Comparison of ENCODE assay signal across 9 cellular contexts in genomic region chr1:171801395-171801990, GRCh38. TPM values are rescaled to one million over a fixed set of nuclear protein-coding genes. Genes with fewer than 3 reads are reported as not detected.
DNase-seq lines count a peak whose midpoint lies in the region; ATAC-seq, FAIRE-seq and TF ChIP-seq lines count a peak whose summit lies in the region.
"Had no signal": no experiment of that assay in that cellular context is flagged by ENCODE, and none has a peak within 500 bp of the region (broad histone marks: within the 10 kb centered on the region; RNA-seq: fewer than 3 reads in every experiment).

No MANE protein-coding gene starts in this region.

- no peak for ATAC-seq in HG03045 (IDR thresholded peaks at IDR 0.05; ENCODE audit: unreplicated experiment)

- DNase-seq in DMS153 treated with DMSO at 0.1 percent for 48 hours (lab: John Stamatoyannopoulos, UW; ENCODE audit: unreplicated experiment) (peak; percentile 53), HTR-8/SVneo (ENCODE audit: insufficient read length, low spot score) (peak; percentile 59), H1 (ENCODE audit: low read depth in 1 of 2, low spot score in 2 of 2) (no peak), mesendoderm (peak; percentile 80), NOMO-1 treated with dmso at 0.1 percent for 144 hours (lab: John Stamatoyannopoulos, UW; ENCODE audit: unreplicated experiment) (no peak), mesenteric fat pad (ENCODE audit: low spot score) (no peak)

- no peak overlapping the region for H2BK120ac ChIP-seq in H1 (replicated peaks; ENCODE audit: low read depth, low read length)
- H2BK120ac ChIP-seq in mesendoderm (ENCODE audit: low read depth, low read length) = no peak overlapping the region

- H3K23me2 ChIP-seq in H1 (ENCODE audit: low read depth, low read length) = no peaks in the 10 kb centered on the region

- no peaks in the 10 kb centered on the region for H3K79me2 ChIP-seq in OCI-LY3 (ENCODE audit: low read length)
- no peaks in the 10 kb centered on the region for H3K79me2 ChIP-seq in H1 (ENCODE audit: control insufficient read depth in 1 of 2, insufficient read depth in 2 of 2, low read length in 2 of 2)
- H3K79me2 ChIP-seq in mesendoderm (ENCODE audit: control insufficient read depth, insufficient read depth, low read length) = no peaks in the 10 kb centered on the region

- H2AFZ ChIP-seq in OCI-LY3 (ENCODE audit: low read depth, low read length) (no peak overlapping the region), H1 (ENCODE audit: low read length) (peak overlapping the region; percentile 60; the same call in 1 of the 2 replicates)

- H3K4ac ChIP-seq in H1 (replicated peaks; ENCODE audit: insufficient read length, low read depth, low read length) (no peak overlapping the region), mesendoderm (ENCODE audit: low read depth, low read length) (no peak overlapping the region)

- no peak overlapping the region for H2BK20ac ChIP-seq in H1 (ENCODE audit: low read length)

- H3K23ac ChIP-seq in H1 (ENCODE audit: insufficient read length) (no peak overlapping the region), mesendoderm (ENCODE audit: low read length) (no peak overlapping the region)

- FAIRE-seq in HTR-8/SVneo (lab: Jason Lieb, UNC) = no peak
- peak; percentile 81 for FAIRE-seq in H1 (lab: Jason Lieb, UNC)

- H3K56ac ChIP-seq in H1 (replicated peaks; ENCODE audit: insufficient read length, low read depth, low read length) = no peak overlapping the region
- peak overlapping the region; percentile 57 for H3K56ac ChIP-seq in mesendoderm (ENCODE audit: low read length)

- CTCF ChIA-PET in H1 (lab: Charles Lee; ENCODE audit: partially characterized antibody) = interaction anchor here (0.6 to 16.4 kb wide), 87 partner anchors 8 to 926 kb away, joined by 3 to 694 read pairs (median 5); partner anchors contain the start of genes DNM3 and PIGC

- no peak overlapping the region for H4K91ac ChIP-seq in H1 (replicated peaks; ENCODE audit: insufficient read length, low read length)

- H3K27me3 ChIP-seq in OCI-LY3 (ENCODE audit: low read depth, low read length) (no peaks in the 10 kb centered on the region), H1 (replicated peaks in 1 of 4; ENCODE audit: control insufficient read depth in 3 of 4, extremely low read depth in 1 of 4, insufficient read depth in 3 of 4, low read length in 3 of 4) (no peaks in the 10 kb centered on the region), mesendoderm (ENCODE audit: insufficient read depth, low read length, poor library complexity) (no peaks in the 10 kb centered on the region)

- H3K79me1 ChIP-seq in H1 (ENCODE audit: low read depth, low read length) (no peaks in the 10 kb centered on the region), mesendoderm (ENCODE audit: low read length) (no peaks in the 10 kb centered on the region)

- H3K9me3 ChIP-seq in OCI-LY3 (ENCODE audit: insufficient read depth, low read length) (no peaks in the 10 kb centered on the region), H1 (ENCODE audit: insufficient read depth in 2 of 2, low read depth in 1 of 2, low read length in 1 of 2) (no peaks in the 10 kb centered on the region)

- H3K36me3 ChIP-seq in OCI-LY3 (replicated peaks; ENCODE audit: low read depth, low read length) = peaks cover 13% of the 10 kb centered on the region
- H3K36me3 ChIP-seq in H1 (ENCODE audit: control insufficient read depth in 2 of 4, insufficient read depth in 4 of 4, low read length in 3 of 4) = peaks cover 5 to 13% (median 9%) of the 10 kb centered on the region in 4 experiments; a peak in 7 of 8 replicates
- no peaks in the 10 kb centered on the region for H3K36me3 ChIP-seq in mesendoderm (ENCODE audit: control insufficient read depth, insufficient read depth, low read length)

- H4K8ac ChIP-seq in H1 (ENCODE audit: extremely low read depth, insufficient read depth, low read length) (no peak overlapping the region), mesendoderm (ENCODE audit: low read depth, low read length) (no peak overlapping the region)

- no peaks in the 10 kb centered on the region for H3K4me1 ChIP-seq in OCI-LY3 (ENCODE audit: low read length)
- peaks cover 0 to 11% (median 5%) of the 10 kb centered on the region in 4 experiments; a peak in 3 of 7 replicates for H3K4me1 ChIP-seq in H1 (replicated peaks in 1 of 4; ENCODE audit: control insufficient read depth in 3 of 4, insufficient read depth in 4 of 4, low read length in 3 of 4)
- H3K4me1 ChIP-seq in mesendoderm (ENCODE audit: control insufficient read depth, low read depth, low read length) = no peaks in the 10 kb centered on the region

- no peak overlapping the region for H2BK5ac ChIP-seq in H1 (ENCODE audit: low read depth, low read length)
- H2BK5ac ChIP-seq in mesendoderm (ENCODE audit: low read length) = no peak overlapping the region

- 38% methylated on average over 3 of the region's 3 CpGs; no CpG with 5 or more reads in 1 of the 2 experiments for WGBS in H1 (ENCODE audit: extremely low coverage in 1 of 2, insufficient coverage in 1 of 2, insufficient read length in 1 of 2, insufficient replicate concordance in 2 of 2, low coverage in 1 of 2, low lambda C conversion rate in 2 of 2, missing lambda C conversion rate in 1 of 2), 2 experiments
- WGBS in mesendoderm (ENCODE audit: extremely low coverage, insufficient coverage, low lambda C conversion rate) = no CpG with 5 or more reads among the region's 3 CpGs

- TF ChIP-seq EP300 in H1 (IDR thresholded peaks at IDR 0.05; ENCODE audit: borderline replicate concordance in 1 of 2, low read depth in 2 of 2, low read length in 2 of 2) = no peak

- no peak overlapping the region for H3K27ac ChIP-seq in OCI-LY3 (ENCODE audit: low read length)
- H3K27ac ChIP-seq in H1 (ENCODE audit: low read depth, low read length) = no peak overlapping the region
- H3K27ac ChIP-seq in mesendoderm (ENCODE audit: low read depth, low read length) = no peak overlapping the region
- H3K27ac ChIP-seq: SK-N-MC had no signal

- no peak overlapping the region for H3K18ac ChIP-seq in H1 (ENCODE audit: extremely low read depth, low read length)
- H3K18ac ChIP-seq in mesendoderm (ENCODE audit: low read length) = no peak overlapping the region

- H3K4me3 ChIP-seq in OCI-LY3 (ENCODE audit: low read length) (no peak overlapping the region), H1 (ENCODE audit: extremely low read depth in 1 of 4, insufficient read depth in 2 of 4, low read depth in 3 of 4, low read length in 4 of 4) (no peak overlapping the region), mesendoderm (ENCODE audit: low read length) (no peak overlapping the region)
- H3K4me3 ChIP-seq: SK-N-MC had no signal

- H4K20me1 ChIP-seq in OCI-LY3 (ENCODE audit: insufficient read depth, low read length) (no peaks in the 10 kb centered on the region), H1 (replicated peaks in 1 of 2; ENCODE audit: control insufficient read depth in 1 of 2, insufficient read depth in 2 of 2, low read length in 2 of 2) (no peaks in the 10 kb centered on the region)

- TF ChIP-seq RAD21 in H1 (IDR thresholded peaks at IDR 0.05 in 1 of 2, conservative IDR thresholded peaks at IDR 0.05 in 1 of 2; ENCODE audit: low read depth in 2 of 2, low read length in 2 of 2) = peak; percentile 87 to 94

- H2AK5ac ChIP-seq in H1 (ENCODE audit: low read depth, low read length) (no peak overlapping the region), mesendoderm (ENCODE audit: low read length) (no peak overlapping the region)

- no peak for TF ChIP-seq POLR2A in H1 (IDR thresholded peaks at IDR 0.05; ENCODE audit: control extremely low read depth in 1 of 2, low read depth in 2 of 2, low read length in 2 of 2)

- no peak overlapping the region for H4K5ac ChIP-seq in H1 (ENCODE audit: insufficient read length, low read depth, low read length)
- no peak overlapping the region for H4K5ac ChIP-seq in mesendoderm (ENCODE audit: low read length)

- no peak overlapping the region; the same call in 1 of the 2 replicates for H2BK12ac ChIP-seq in H1 (ENCODE audit: low read depth, low read length)

- H3K9ac ChIP-seq in OCI-LY3 (ENCODE audit: low read length) = no peak overlapping the region
- no peak overlapping the region for H3K9ac ChIP-seq in H1 (replicated peaks in 1 of 4; ENCODE audit: extremely low read depth in 1 of 4, low read depth in 3 of 4, low read length in 3 of 4)
- H3K9ac ChIP-seq in mesendoderm (ENCODE audit: low read length) = no peak overlapping the region

- H3K14ac ChIP-seq in H1 (ENCODE audit: insufficient read length) = no peak overlapping the region

- H3K4me2 ChIP-seq in OCI-LY3 (ENCODE audit: low read length) = 0 out of 2 replicates have a peak overlapping the region, but pooled peaks have one; percentile 1
- no peak overlapping the region for H3K4me2 ChIP-seq in H1 (ENCODE audit: insufficient read depth in 1 of 2, low read depth in 2 of 2, low read length in 2 of 2)
- H3K4me2 ChIP-seq in mesendoderm (ENCODE audit: low read length) = no peak overlapping the region

- H2BK15ac ChIP-seq in H1 (ENCODE audit: low read length) (no peak overlapping the region), mesendoderm (replicated peaks; ENCODE audit: low read depth) (no peak overlapping the region)

- POLR2A ChIA-PET in H1 (lab: Charles Lee; ENCODE audit: partially characterized antibody) = interaction anchor here (0.6 to 1.3 kb wide), 3 partner anchors 59 to 184 kb away, joined by 3 to 5 read pairs (median 3); partner anchors contain the start of gene VAMP4

- peak; percentile 98 for TF ChIP-seq CTCF in OCI-LY3 (IDR thresholded peaks at IDR 0.05; ENCODE audit: low read depth, low read length)
- TF ChIP-seq CTCF in H1 (IDR thresholded peaks at IDR 0.05; ENCODE audit: control extremely low read depth in 1 of 3, insufficient read depth in 1 of 3, low read depth in 1 of 3, low read length in 3 of 3) = peak in 2 of 3 experiments; percentile 75 to 87; a peak in 3 of 4 replicates

RNA-seq across cellular contexts. Expression of gene METTL13, which starts 20.0 kb away (rescaled TPM):
- total RNA-seq in H1 (2021; fragmentation: NEBNext Ultra II Directional; extraction: Animal tissue kit (Norgen Biotek cat#: 25700)) = 63.1 and 66.3 TPM in 2 replicates
- polyA plus RNA-seq in H1 (2011; rRNA removed) = 38.1 and 39.6 TPM in 2 replicates
- 52.2 TPM for polyA plus RNA-seq in H1 (2011; cell fraction: cytosol; rRNA removed)
- 38.2 TPM for polyA plus RNA-seq in H1 (2011; cell fraction: nucleus; rRNA removed)
- 55.7 to 68.2 TPM (median 61.8 TPM) in 4 replicates for polyA plus RNA-seq in H1 (2012, experiment 1 of 2)
- 33.9 TPM for polyA plus RNA-seq in H1 (2012, experiment 2 of 2)
- polyA plus RNA-seq in H1 (2013, experiment 1 of 2) = 24.9 TPM
- 23.7 TPM for polyA plus RNA-seq in H1 (2013, experiment 2 of 2)
- 74.4 and 104 TPM in 2 replicates for polyA minus RNA-seq in H1 (2011; rRNA and poly(A)+ RNA removed)
- 33.6 TPM for polyA minus RNA-seq in H1 (2011; cell fraction: cytosol; rRNA and poly(A)+ RNA removed)
- polyA minus RNA-seq in H1 (2011; cell fraction: nucleus; rRNA and poly(A)+ RNA removed) = 27.2 TPM
- polyA plus RNA-seq in mesendoderm (2013, experiment 1 of 2) = 29.7 TPM
- 32.3 TPM for polyA plus RNA-seq in mesendoderm (2013, experiment 2 of 2)
- 22.1 TPM for total RNA-seq in mesenteric fat pad

RNA-seq across cellular contexts. Expression of gene DNM3, which starts 39.8 kb away (rescaled TPM):
- 7.4 and 8.5 TPM in 2 replicates for total RNA-seq in H1 (2021; fragmentation: NEBNext Ultra II Directional; extraction: Animal tissue kit (Norgen Biotek cat#: 25700))
- 2.0 and 2.3 TPM in 2 replicates for polyA plus RNA-seq in H1 (2011; rRNA removed)
- 2.5 TPM for polyA plus RNA-seq in H1 (2011; cell fraction: cytosol; rRNA removed)
- polyA plus RNA-seq in H1 (2011; cell fraction: nucleus; rRNA removed) = 3.8 TPM
- 1.6 to 5.1 TPM (median 3.4 TPM) in 4 replicates for polyA plus RNA-seq in H1 (2012, experiment 1 of 2)
- polyA plus RNA-seq in H1 (2012, experiment 2 of 2) = 0.45 TPM
- polyA plus RNA-seq in H1 (2013, experiment 1 of 2) = 4.6 TPM
- polyA plus RNA-seq in H1 (2013, experiment 2 of 2) = 5.9 TPM
- polyA minus RNA-seq in H1 (2011; rRNA and poly(A)+ RNA removed) = 5.9 and 8.5 TPM in 2 replicates
- 4.3 TPM for polyA minus RNA-seq in H1 (2011; cell fraction: cytosol; rRNA and poly(A)+ RNA removed)
- polyA minus RNA-seq in H1 (2011; cell fraction: nucleus; rRNA and poly(A)+ RNA removed) = 20.8 TPM
- 1.6 TPM for polyA plus RNA-seq in mesendoderm (2013, experiment 1 of 2)
- polyA plus RNA-seq in mesendoderm (2013, experiment 2 of 2) = 1.5 TPM
- total RNA-seq in mesenteric fat pad = 5.1 TPM

RNA-seq across cellular contexts. Expression of gene VAMP4, which starts 59.6 kb away (rescaled TPM):
- 12.4 and 13.9 TPM in 2 replicates for total RNA-seq in H1 (2021; fragmentation: NEBNext Ultra II Directional; extraction: Animal tissue kit (Norgen Biotek cat#: 25700))
- polyA plus RNA-seq in H1 (2011; rRNA removed) = 0.99 and 1.6 TPM in 2 replicates
- 3.5 TPM for polyA plus RNA-seq in H1 (2011; cell fraction: cytosol; rRNA removed)
- 1.4 TPM for polyA plus RNA-seq in H1 (2011; cell fraction: nucleus; rRNA removed)
- 3.9 to 8.6 TPM (median 4.4 TPM) in 4 replicates for polyA plus RNA-seq in H1 (2012, experiment 1 of 2)
- polyA plus RNA-seq in H1 (2012, experiment 2 of 2) = 4.2 TPM
- 6.5 TPM for polyA plus RNA-seq in H1 (2013, experiment 1 of 2)
- polyA plus RNA-seq in H1 (2013, experiment 2 of 2) = 6.2 TPM
- polyA minus RNA-seq in H1 (2011; rRNA and poly(A)+ RNA removed) = 1.6 and 2.2 TPM in 2 replicates
- polyA minus RNA-seq in H1 (2011; cell fraction: cytosol; rRNA and poly(A)+ RNA removed) = 8.7 TPM
- polyA minus RNA-seq in H1 (2011; cell fraction: nucleus; rRNA and poly(A)+ RNA removed) = 3.8 TPM
- 4.2 TPM for polyA plus RNA-seq in mesendoderm (2013, experiment 1 of 2)
- polyA plus RNA-seq in mesendoderm (2013, experiment 2 of 2) = 4.0 TPM
- total RNA-seq in mesenteric fat pad = 15.8 TPM

Comparison
In these comparisons a context has a peak if more than half of its experiments do, and no peak if none do; other contexts are left out.
1. DNase-seq: peak in DMS153 treated with DMSO at 0.1 percent for 48 hours (single experiment), HTR-8/SVneo (single experiment) and mesendoderm (single experiment); none in H1 (0 of 2), NOMO-1 treated with dmso at 0.1 percent for 144 hours (single experiment) and mesenteric fat pad (single experiment).